Comparison of ENCODE assay signal across 26 cellular contexts in the genomic region with DNA sequence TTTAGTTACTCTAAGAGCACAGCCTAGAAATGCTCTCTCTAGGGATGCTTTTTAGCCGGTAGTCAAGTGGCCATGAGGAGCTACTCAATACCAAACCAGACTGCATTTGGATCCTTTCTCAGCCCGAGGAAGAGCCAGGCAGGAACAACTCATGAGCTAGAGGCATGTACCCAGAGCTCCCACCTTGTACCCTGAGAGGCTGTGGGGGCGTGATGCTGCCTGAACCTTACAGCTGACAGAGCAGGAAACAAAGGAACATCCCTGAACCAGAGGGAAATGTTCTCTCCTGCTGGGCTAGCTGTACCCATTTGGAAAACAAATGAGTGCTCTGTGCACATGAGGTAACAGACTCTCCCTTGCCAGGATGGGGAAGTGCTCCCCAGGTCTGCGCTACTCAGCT.
"Had no signal": no experiment of that assay in that cellular context is flagged by ENCODE, and none has a peak within 500 bp of the region (broad histone marks: within the 10 kb centered on the region; RNA-seq: fewer than 3 reads in every experiment).

No MANE protein-coding gene starts in this region.

- ATAC-seq: activated CD4-positive, alpha-beta T cell treated with anti-CD3 and anti-CD28 coated beads for 36 hours; activated T-cell treated with anti-CD3 and anti-CD28 coated beads, Interleukin-2, amount 50 U/mL, for 72 hours; T-cell had no signal

- H3K27me3 ChIP-seq: MG63 had no signal

- H3K27me3 Mint-ChIP-seq: activated CD4-positive, alpha-beta memory T cell treated with anti-CD3 and anti-CD28 coated beads, Interleukin-2, amount 10 ng/mL, durations not matched to agents 7 days and 5 days; activated CD4-positive, alpha-beta T cell treated with anti-CD3 and anti-CD28 coated beads for 36 hours; activated naive CD4-positive, alpha-beta T cell treated with anti-CD3 and anti-CD28 coated beads, Interleukin-2, amount 10 ng/mL, durations not matched to agents 7 days and 5 days; activated naive CD8-positive, alpha-beta T cell treated with anti-CD3 and anti-CD28 coated beads for 36 hours; central memory CD8-positive, alpha-beta T cell; T-cell had no signal

- H3K9me3 Mint-ChIP-seq: activated CD4-positive, alpha-beta memory T cell treated with anti-CD3 and anti-CD28 coated beads, Interleukin-2, amount 10 ng/mL, durations not matched to agents 7 days and 5 days; activated naive CD4-positive, alpha-beta T cell treated with anti-CD3 and anti-CD28 coated beads, Interleukin-2, amount 10 ng/mL, durations not matched to agents 7 days and 5 days; activated naive CD8-positive, alpha-beta T cell treated with anti-CD3 and anti-CD28 coated beads for 36 hours; activated T-cell treated with anti-CD3 and anti-CD28 coated beads, Interleukin-2, amount 50 U/mL, for 72 hours; activated T-helper 2 cell treated with anti-CD3 and anti-CD28 coated beads, Interferon-gamma antibody, Interleukin-2, Interleukin-4, amounts not matched to agents 10 μg/mL and 5 μg/mL and 100 μg/mL, durations not matched to agents 14 hours and 24 hours and 36 hours; central memory CD8-positive, alpha-beta T cell; T-cell had no signal

- H3K27ac ChIP-seq: WERI-Rb-1 had no signal

- H3K9me3 ChIP-seq: MG63 had no signal

- H3K36me3 Mint-ChIP-seq: activated naive CD4-positive, alpha-beta T cell treated with anti-CD3 and anti-CD28 coated beads, Interleukin-2, amount 10 ng/mL, durations not matched to agents 7 days and 5 days; activated naive CD8-positive, alpha-beta T cell treated with anti-CD3 and anti-CD28 coated beads for 36 hours; T-cell had no signal

- H3K36me3 ChIP-seq: MG63, WERI-Rb-1 had no signal

- DNase-seq: activated CD4-positive, alpha-beta memory T cell treated with anti-CD3 and anti-CD28 coated beads, Interleukin-2, amount 10 ng/mL, durations not matched to agents 7 days and 5 days; activated CD4-positive, alpha-beta T cell treated with anti-CD3 and anti-CD28 coated beads for 36 hours; activated CD4-positive, alpha-beta T cell treated with anti-CD3 and anti-CD28 coated beads, Interleukin-2, amount 50 U/mL, for 1 hour; activated gamma-delta T cell treated with Interleukin-2 at 50 U/mL for 16 hours; activated naive CD4-positive, alpha-beta T cell treated with anti-CD3 and anti-CD28 coated beads, Interleukin-2, amount 10 ng/mL, durations not matched to agents 7 days and 5 days; activated naive CD8-positive, alpha-beta T cell treated with anti-CD3 and anti-CD28 coated beads for 36 hours; activated T-cell treated with anti-CD3 and anti-CD28 coated beads for 4 hours; activated T-cell treated with anti-CD3 and anti-CD28 coated beads, Interleukin-2, amount 50 U/mL, for 72 hours; KG1; MG63; MV-4-11; NCI-H1092 treated with DMSO at 0.1 percent for 48 hours; NCI-H1417 treated with DMSO at 0.1 percent for 48 hours; NCI-H1694 treated with DMSO at 0.1 percent for 48 hours; NCI-H2029 treated with DMSO at 0.1 percent for 48 hours; NCI-H2227 treated with DMSO at 0.1 percent for 48 hours; NCI-H446 treated with DMSO at 0.1 percent for 48 hours; NCI-H524 treated with DMSO at 0.1 percent for 48 hours; NCI-H748 treated with DMSO at 0.1 percent for 48 hours; SIG-M5; T-cell; T-helper 2 cell; T1000; WERI-Rb-1 had no signal

- H3K4me1 Mint-ChIP-seq: activated CD4-positive, alpha-beta memory T cell treated with anti-CD3 and anti-CD28 coated beads, Interleukin-2, amount 10 ng/mL, durations not matched to agents 7 days and 5 days; activated CD4-positive, alpha-beta T cell treated with anti-CD3 and anti-CD28 coated beads for 36 hours; activated naive CD4-positive, alpha-beta T cell treated with anti-CD3 and anti-CD28 coated beads, Interleukin-2, amount 10 ng/mL, durations not matched to agents 7 days and 5 days; activated naive CD8-positive, alpha-beta T cell treated with anti-CD3 and anti-CD28 coated beads for 36 hours; central memory CD8-positive, alpha-beta T cell; T-cell had no signal

- H3K4me3 ChIP-seq: MG63 had no signal

- H3K27ac Mint-ChIP-seq: activated CD4-positive, alpha-beta memory T cell treated with anti-CD3 and anti-CD28 coated beads, Interleukin-2, amount 10 ng/mL, durations not matched to agents 7 days and 5 days; activated CD4-positive, alpha-beta T cell treated with anti-CD3 and anti-CD28 coated beads for 36 hours; activated naive CD4-positive, alpha-beta T cell treated with anti-CD3 and anti-CD28 coated beads, Interleukin-2, amount 10 ng/mL, durations not matched to agents 7 days and 5 days; activated naive CD8-positive, alpha-beta T cell treated with anti-CD3 and anti-CD28 coated beads for 36 hours; activated T-cell treated with anti-CD3 and anti-CD28 coated beads, Interleukin-2, amount 50 U/mL, for 72 hours; activated T-helper 2 cell treated with anti-CD3 and anti-CD28 coated beads, Interferon-gamma antibody, Interleukin-2, Interleukin-4, amounts not matched to agents 10 μg/mL and 5 μg/mL and 100 μg/mL, durations not matched to agents 14 hours and 24 hours and 36 hours; T-cell had no signal

- H3K4me3 Mint-ChIP-seq: activated CD4-positive, alpha-beta memory T cell treated with anti-CD3 and anti-CD28 coated beads, Interleukin-2, amount 10 ng/mL, durations not matched to agents 7 days and 5 days; activated CD4-positive, alpha-beta T cell treated with anti-CD3 and anti-CD28 coated beads for 36 hours; activated naive CD4-positive, alpha-beta T cell treated with anti-CD3 and anti-CD28 coated beads, Interleukin-2, amount 10 ng/mL, durations not matched to agents 7 days and 5 days; activated naive CD8-positive, alpha-beta T cell treated with anti-CD3 and anti-CD28 coated beads for 36 hours; activated T-cell treated with anti-CD3 and anti-CD28 coated beads, Interleukin-2, amount 50 U/mL, for 72 hours; central memory CD8-positive, alpha-beta T cell; T-cell had no signal
